ENCODE assay signal across 2 cellular contexts in the genomic region with DNA sequence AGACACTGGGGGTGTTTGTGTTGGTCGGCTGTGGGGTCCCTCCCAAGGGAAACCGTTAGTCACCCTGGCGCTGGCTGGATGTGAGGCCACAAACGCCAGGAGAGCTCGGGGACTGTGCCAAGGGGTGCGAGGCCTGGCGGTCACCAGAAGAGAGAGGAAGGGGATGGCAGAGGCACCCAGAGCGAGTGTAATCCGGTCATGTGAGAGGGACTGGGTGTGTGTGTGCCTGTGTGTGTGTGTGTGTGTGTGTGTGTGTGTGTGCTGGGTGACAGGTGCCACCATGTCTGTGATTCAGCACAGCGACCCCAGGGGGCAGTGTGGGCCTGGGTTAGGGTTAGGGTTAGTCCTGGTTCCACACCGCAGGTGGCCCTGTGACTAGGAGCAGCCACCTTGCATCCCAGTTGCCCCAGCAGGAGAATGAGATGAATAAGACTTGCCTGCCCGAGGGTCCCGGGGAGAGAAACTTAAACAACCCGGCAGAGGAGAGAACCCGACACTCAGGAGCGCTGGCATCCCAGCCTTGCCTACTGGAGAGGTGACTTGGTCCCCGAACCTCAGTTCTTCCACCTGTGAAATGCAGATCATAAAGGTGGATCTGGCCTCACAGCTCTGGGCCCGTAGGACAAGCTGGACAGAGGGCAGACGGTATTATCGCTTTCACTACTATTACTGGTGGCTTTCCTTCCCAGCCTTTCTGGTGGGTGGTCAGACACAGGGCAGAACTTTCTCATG.
TF ChIP-seq lines count a peak whose summit lies in the region.

No MANE protein-coding gene starts in this region.

TF ChIP-seq in WTC11, 78 proteins besides CTCF, POLR2A, EP300 and RAD21 (continues in another document):
- TF ChIP-seq ZBTB21 (CRISPR knock-in tag; IDR thresholded peaks at IDR 0.05; ENCODE audit: borderline replicate concordance) = peak; percentile 35; the same call in 1 of the 2 replicates
- TF ChIP-seq RORB (CRISPR knock-in tag; IDR thresholded peaks at IDR 0.05) = no peak
- TF ChIP-seq, protein P1, sequence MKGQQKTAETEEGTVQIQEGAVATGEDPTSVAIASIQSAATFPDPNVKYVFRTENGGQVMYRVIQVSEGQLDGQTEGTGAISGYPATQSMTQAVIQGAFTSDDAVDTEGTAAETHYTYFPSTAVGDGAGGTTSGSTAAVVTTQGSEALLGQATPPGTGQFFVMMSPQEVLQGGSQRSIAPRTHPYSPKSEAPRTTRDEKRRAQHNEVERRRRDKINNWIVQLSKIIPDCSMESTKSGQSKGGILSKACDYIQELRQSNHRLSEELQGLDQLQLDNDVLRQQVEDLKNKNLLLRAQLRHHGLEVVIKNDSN (CRISPR knock-in tag; IDR thresholded peaks at IDR 0.05) = peak; percentile 20; the same call in 1 of the 2 replicates
- TF ChIP-seq GABPB1 (CRISPR knock-in tag; IDR thresholded peaks at IDR 0.05) = no peak
- TF ChIP-seq, protein P2, sequence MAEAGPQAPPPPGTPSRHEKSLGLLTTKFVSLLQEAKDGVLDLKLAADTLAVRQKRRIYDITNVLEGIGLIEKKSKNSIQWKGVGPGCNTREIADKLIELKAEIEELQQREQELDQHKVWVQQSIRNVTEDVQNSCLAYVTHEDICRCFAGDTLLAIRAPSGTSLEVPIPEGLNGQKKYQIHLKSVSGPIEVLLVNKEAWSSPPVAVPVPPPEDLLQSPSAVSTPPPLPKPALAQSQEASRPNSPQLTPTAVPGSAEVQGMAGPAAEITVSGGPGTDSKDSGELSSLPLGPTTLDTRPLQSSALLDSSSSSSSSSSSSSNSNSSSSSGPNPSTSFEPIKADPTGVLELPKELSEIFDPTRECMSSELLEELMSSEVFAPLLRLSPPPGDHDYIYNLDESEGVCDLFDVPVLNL (CRISPR knock-in tag; IDR thresholded peaks at IDR 0.05; ENCODE audit: borderline replicate concordance, low read depth) = no peak
- no peak for TF ChIP-seq NFE2L1 (CRISPR knock-in tag; IDR thresholded peaks at IDR 0.05)
- no peak for TF ChIP-seq ATF1 (CRISPR knock-in tag; IDR thresholded peaks at IDR 0.05)
- TF ChIP-seq, protein P3, sequence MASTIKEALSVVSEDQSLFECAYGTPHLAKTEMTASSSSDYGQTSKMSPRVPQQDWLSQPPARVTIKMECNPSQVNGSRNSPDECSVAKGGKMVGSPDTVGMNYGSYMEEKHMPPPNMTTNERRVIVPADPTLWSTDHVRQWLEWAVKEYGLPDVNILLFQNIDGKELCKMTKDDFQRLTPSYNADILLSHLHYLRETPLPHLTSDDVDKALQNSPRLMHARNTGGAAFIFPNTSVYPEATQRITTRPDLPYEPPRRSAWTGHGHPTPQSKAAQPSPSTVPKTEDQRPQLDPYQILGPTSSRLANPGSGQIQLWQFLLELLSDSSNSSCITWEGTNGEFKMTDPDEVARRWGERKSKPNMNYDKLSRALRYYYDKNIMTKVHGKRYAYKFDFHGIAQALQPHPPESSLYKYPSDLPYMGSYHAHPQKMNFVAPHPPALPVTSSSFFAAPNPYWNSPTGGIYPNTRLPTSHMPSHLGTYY (CRISPR knock-in tag; IDR thresholded peaks at IDR 0.05) = no peak
- no peak for TF ChIP-seq OVOL2 (CRISPR knock-in tag; IDR thresholded peaks at IDR 0.05; ENCODE audit: borderline replicate concordance)
- TF ChIP-seq HMGXB4 (CRISPR knock-in tag; IDR thresholded peaks at IDR 0.05) = no peak
- no peak for TF ChIP-seq JUN (CRISPR knock-in tag; IDR thresholded peaks at IDR 0.05)
- no peak for TF ChIP-seq IRF1 (CRISPR knock-in tag; IDR thresholded peaks at IDR 0.05)
- no peak for TF ChIP-seq SMAD3 (CRISPR knock-in tag; IDR thresholded peaks at IDR 0.05; ENCODE audit: borderline replicate concordance)
- TF ChIP-seq FOXJ3 (CRISPR knock-in tag; IDR thresholded peaks at IDR 0.05; ENCODE audit: borderline replicate concordance) = no peak
- peak; percentile 44; the same call in 1 of the 2 replicates for TF ChIP-seq ZNF423 (CRISPR knock-in tag; IDR thresholded peaks at IDR 0.05)
- no peak for TF ChIP-seq ELF4 (CRISPR knock-in tag; IDR thresholded peaks at IDR 0.05; ENCODE audit: low read depth)
- TF ChIP-seq ZNF671 (CRISPR knock-in tag; IDR thresholded peaks at IDR 0.05) = no peak
- TF ChIP-seq GRHL2 (CRISPR knock-in tag; IDR thresholded peaks at IDR 0.05; ENCODE audit: insufficient replicate concordance, severe bottlenecking) = no peak
- TF ChIP-seq E2F5 (CRISPR knock-in tag; IDR thresholded peaks at IDR 0.05) = no peak
- TF ChIP-seq HMGA2 (CRISPR knock-in tag; IDR thresholded peaks at IDR 0.05) = no peak

TF ChIP-seq in HepG2, 621 proteins besides CTCF, POLR2A, EP300 and RAD21 (continues in another document):
- TF ChIP-seq DNMT1 (CRISPR knock-in tag; IDR thresholded peaks at IDR 0.05) (no peak), SMAD3 (CRISPR knock-in tag; IDR thresholded peaks at IDR 0.05) (no peak), ZNF790 (CRISPR knock-in tag; IDR thresholded peaks at IDR 0.05; ENCODE audit: borderline replicate concordance) (no peak), ZNF333 (CRISPR knock-in tag; IDR thresholded peaks at IDR 0.05; ENCODE audit: borderline replicate concordance) (no peak), SALL1 (CRISPR knock-in tag; IDR thresholded peaks at IDR 0.05) (peak; percentile 59), CBX5 (CRISPR knock-in tag; IDR thresholded peaks at IDR 0.05; ENCODE audit: borderline replicate concordance) (no peak), NPAS2 (CRISPR knock-in tag; IDR thresholded peaks at IDR 0.05; ENCODE audit: borderline replicate concordance) (no peak), ZEB1 (IDR thresholded peaks at IDR 0.05; ENCODE audit: insufficient replicate concordance, low read depth) (no peak), CREM (IDR thresholded peaks at IDR 0.05) (no peak), CREM (CRISPR knock-in tag; IDR thresholded peaks at IDR 0.05) (no peak), POLR2G (IDR thresholded peaks at IDR 0.05; ENCODE audit: low read depth, low read length) (no peak), ZNF776 (CRISPR knock-in tag; IDR thresholded peaks at IDR 0.05) (no peak; the same call in 1 of the 2 replicates), EZH2 (conservative IDR thresholded peaks at IDR 0.05; ENCODE audit: low read depth, low read length) (no peak), ZNF850 (CRISPR knock-in tag; conservative IDR thresholded peaks at IDR 0.05) (no peak), ZNF672 (CRISPR knock-in tag; IDR thresholded peaks at IDR 0.05) (no peak; the same call in 1 of the 2 replicates), STAG1 (CRISPR knock-in tag; IDR thresholded peaks at IDR 0.05) (peak; percentile 83), ZBTB20 (CRISPR knock-in tag; IDR thresholded peaks at IDR 0.05; ENCODE audit: borderline replicate concordance, low read depth) (no peak), HNRNPUL1 (IDR thresholded peaks at IDR 0.05; ENCODE audit: low read depth, low read length) (no peak), ARID2 (CRISPR knock-in tag; IDR thresholded peaks at IDR 0.05; ENCODE audit: borderline replicate concordance) (no peak), ZNF616 (CRISPR knock-in tag; IDR thresholded peaks at IDR 0.05; ENCODE audit: low read depth) (no peak), ZNF768 (CRISPR knock-in tag; IDR thresholded peaks at IDR 0.05) (no peak), KLF15 (CRISPR knock-in tag; IDR thresholded peaks at IDR 0.05; ENCODE audit: borderline replicate concordance) (no peak), TBX3 (IDR thresholded peaks at IDR 0.05; ENCODE audit: borderline replicate concordance) (peak; percentile 66; the same call in 1 of the 2 replicates), SMYD3 (CRISPR knock-in tag; IDR thresholded peaks at IDR 0.05) (no peak), PHF8 (CRISPR knock-in tag; IDR thresholded peaks at IDR 0.05) (no peak), SP140L (CRISPR knock-in tag; IDR thresholded peaks at IDR 0.05; ENCODE audit: borderline replicate concordance) (no peak), ZNF180 (CRISPR knock-in tag; IDR thresholded peaks at IDR 0.05; ENCODE audit: borderline replicate concordance, low read depth) (no peak), NCOA2 (CRISPR knock-in tag; IDR thresholded peaks at IDR 0.05) (no peak), PCBP1 (IDR thresholded peaks at IDR 0.05; ENCODE audit: borderline replicate concordance, low read depth, low read length) (0 out of 2 replicates have a peak, but pooled peaks have one; percentile 72)
- TF ChIP-seq, protein P4, sequence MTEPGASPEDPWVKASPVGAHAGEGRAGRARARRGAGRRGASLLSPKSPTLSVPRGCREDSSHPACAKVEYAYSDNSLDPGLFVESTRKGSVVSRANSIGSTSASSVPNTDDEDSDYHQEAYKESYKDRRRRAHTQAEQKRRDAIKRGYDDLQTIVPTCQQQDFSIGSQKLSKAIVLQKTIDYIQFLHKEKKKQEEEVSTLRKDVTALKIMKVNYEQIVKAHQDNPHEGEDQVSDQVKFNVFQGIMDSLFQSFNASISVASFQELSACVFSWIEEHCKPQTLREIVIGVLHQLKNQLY (CRISPR knock-in tag; IDR thresholded peaks at IDR 0.05) = no peak
- TF ChIP-seq, protein P5, sequence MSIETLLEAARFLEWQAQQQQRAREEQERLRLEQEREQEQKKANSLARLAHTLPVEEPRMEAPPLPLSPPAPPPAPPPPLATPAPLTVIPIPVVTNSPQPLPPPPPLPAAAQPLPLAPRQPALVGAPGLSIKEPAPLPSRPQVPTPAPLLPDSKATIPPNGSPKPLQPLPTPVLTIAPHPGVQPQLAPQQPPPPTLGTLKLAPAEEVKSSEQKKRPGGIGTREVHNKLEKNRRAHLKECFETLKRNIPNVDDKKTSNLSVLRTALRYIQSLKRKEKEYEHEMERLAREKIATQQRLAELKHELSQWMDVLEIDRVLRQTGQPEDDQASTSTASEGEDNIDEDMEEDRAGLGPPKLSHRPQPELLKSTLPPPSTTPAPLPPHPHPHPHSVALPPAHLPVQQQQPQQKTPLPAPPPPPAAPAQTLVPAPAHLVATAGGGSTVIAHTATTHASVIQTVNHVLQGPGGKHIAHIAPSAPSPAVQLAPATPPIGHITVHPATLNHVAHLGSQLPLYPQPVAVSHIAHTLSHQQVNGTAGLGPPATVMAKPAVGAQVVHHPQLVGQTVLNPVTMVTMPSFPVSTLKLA (IDR thresholded peaks at IDR 0.05) = 0 out of 2 replicates have a peak, but pooled peaks have one; percentile 4
- TF ChIP-seq, protein P6, sequence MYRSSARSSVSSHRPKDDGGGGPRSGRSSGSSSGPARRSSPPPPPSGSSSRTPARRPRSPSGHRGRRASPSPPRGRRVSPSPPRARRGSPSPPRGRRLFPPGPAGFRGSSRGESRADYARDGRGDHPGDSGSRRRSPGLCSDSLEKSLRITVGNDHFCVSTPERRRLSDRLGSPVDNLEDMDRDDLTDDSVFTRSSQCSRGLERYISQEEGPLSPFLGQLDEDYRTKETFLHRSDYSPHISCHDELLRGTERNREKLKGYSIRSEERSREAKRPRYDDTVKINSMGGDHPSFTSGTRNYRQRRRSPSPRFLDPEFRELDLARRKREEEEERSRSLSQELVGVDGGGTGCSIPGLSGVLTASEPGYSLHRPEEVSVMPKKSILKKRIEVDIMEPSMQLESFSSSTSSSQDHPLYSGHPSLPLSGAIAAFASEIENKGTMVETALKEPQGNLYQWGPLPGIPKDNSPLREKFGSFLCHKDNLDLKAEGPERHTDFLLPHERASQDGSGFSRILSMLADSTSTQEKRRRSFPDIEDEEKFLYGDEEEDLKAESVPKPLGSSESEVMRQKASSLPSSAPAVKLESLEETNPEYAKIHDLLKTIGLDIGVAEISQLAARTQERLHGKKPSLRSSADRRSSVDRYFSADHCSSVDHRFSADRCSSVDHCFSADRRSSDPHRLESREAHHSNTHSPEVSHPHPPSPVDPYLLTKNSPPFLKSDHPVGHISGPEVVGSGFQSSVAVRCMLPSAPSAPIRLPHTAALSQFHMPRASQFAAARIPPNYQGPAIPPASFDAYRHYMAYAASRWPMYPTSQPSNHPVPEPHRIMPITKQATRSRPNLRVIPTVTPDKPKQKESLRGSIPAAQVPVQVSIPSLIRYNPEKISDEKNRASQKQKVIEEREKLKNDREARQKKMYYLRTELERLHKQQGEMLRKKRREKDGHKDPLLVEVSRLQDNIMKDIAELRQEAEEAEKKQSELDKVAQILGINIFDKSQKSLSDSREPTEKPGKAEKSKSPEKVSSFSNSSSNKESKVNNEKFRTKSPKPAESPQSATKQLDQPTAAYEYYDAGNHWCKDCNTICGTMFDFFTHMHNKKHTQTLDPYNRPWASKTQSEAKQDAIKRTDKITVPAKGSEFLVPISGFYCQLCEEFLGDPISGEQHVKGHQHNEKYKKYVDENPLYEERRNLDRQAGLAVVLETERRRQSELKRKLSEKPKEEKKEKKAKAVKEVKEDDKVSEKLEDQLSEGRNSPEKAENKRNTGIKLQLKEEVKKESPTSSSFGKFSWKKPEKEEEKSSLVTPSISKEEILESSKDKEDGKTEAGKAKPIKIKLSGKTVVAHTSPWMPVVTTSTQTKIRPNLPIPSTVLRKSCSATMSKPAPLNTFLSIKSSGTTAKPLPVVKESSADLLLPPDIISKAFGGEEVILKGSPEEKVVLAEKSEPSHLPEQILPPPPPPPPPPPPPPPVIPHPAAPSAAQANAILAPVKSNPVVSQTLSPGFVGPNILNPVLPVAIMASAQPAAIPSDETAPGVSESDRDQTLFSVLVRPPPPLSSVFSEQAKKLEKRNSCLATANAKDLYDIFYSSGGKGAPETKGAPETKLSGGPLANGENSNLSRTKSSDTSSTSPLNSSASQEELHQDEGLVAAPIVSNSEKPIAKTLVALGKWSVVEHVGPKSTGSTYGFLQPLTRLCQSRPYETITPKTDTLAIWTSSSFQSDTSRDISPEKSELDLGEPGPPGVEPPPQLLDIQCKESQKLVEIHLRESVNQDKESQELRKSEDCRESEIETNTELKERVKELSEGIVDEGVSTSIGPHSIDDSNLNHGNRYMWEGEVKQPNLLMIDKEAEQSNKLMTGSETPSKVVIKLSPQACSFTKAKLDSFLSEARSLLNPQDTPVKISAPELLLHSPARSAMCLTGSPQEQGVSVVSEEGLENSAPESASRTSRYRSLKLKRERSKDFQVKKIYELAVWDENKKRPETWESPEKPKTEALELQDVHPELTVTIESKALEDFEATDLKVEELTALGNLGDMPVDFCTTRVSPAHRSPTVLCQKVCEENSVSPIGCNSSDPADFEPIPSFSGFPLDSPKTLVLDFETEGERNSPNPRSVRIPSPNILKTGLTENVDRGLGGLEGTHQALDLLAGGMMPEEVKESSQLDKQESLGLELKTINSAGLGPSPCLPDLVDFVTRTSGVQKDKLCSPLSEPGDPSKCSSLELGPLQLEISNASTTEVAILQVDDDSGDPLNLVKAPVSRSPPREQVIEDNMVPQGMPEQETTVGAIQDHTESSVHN (CRISPR knock-in tag; IDR thresholded peaks at IDR 0.05) = 0 out of 2 replicates have a peak, but pooled peaks have one; percentile 25
